ENCODE assay signal across 6 cellular contexts in genomic region chr11:47259178-47259977, GRCh38. TPM values are rescaled to one million over a fixed set of nuclear protein-coding genes. Genes with fewer than 3 reads are reported as not detected.
A peak's percentile ranks its signal among the peaks of the same experiment; 100 is the strongest.
DNase-seq lines count a peak whose midpoint lies in the region; ATAC-seq and TF ChIP-seq lines count a peak whose summit lies in the region.

No MANE protein-coding gene starts in this region.

- H3K27ac Mint-ChIP-seq in natural killer cell, result no peak overlapping the region

- peaks cover 22 to 32% of the 10 kb centered on the region in 2 donors for H3K4me1 Mint-ChIP-seq in natural killer cell

- ATAC-seq in natural killer cell (peak; percentile 54 to 58 (median 58)), GM21515 (IDR thresholded peaks at IDR 0.05; ENCODE audit: unreplicated experiment) (no peak)

- intact Hi-C loops in natural killer cell (cut with micrococcal nuclease), result loop anchor here (5.0 kb wide), 1 partner anchor 148 kb away; the partner anchor contains the start of gene SLC39A13

- H3K4me3 Mint-ChIP-seq in natural killer cell, result peak overlapping the region; percentile 37

- DNase-seq in EH (ENCODE audit: low read depth) (peak; percentile 46), MV-4-11 (lab: John Stamatoyannopoulos, UW) (peak; percentile 28), astrocyte of the spinal cord (ENCODE audit: low read depth, low spot score) (peak; percentile 35), natural killer cell (no peak), NCI-H146 treated with DMSO at 0.1 percent for 48 hours (lab: John Stamatoyannopoulos, UW; ENCODE audit: unreplicated experiment) (no peak)

- TF ChIP-seq CTCF in astrocyte of the spinal cord (IDR thresholded peaks at IDR 0.05; ENCODE audit: low read depth, low read length), result peak; percentile 71
- peak; percentile 22 for TF ChIP-seq CTCF in natural killer cell (IDR thresholded peaks at IDR 0.05)

- no peaks in the 10 kb centered on the region for H3K36me3 Mint-ChIP-seq in natural killer cell

- no peak overlapping the region for H3K4me3 ChIP-seq in astrocyte of the spinal cord (ENCODE audit: low read depth, low read length)

- in situ Hi-C loops in astrocyte of the spinal cord (cut with HindIII; ENCODE audit: low sequenced_read_pairs), result no loop called here

- H3K27me3 Mint-ChIP-seq in natural killer cell (ENCODE audit: low read depth in 2 of 2), result no peaks in the 10 kb centered on the region

- H3K9me3 Mint-ChIP-seq in natural killer cell, result no peaks in the 10 kb centered on the region

RNA-seq across cellular contexts. Expression of gene NR1H3, which starts 1.6 kb away (rescaled TPM):
- total RNA-seq in natural killer cell, result 10 to 100 TPM; 11.3 to 26.0 (median 13.5) TPM

RNA-seq across cellular contexts. Expression of gene MADD, which starts 10.6 kb away (rescaled TPM):
- 100 to 1,000 TPM; 333 to 383 (median 335) TPM for total RNA-seq in natural killer cell

RNA-seq across cellular contexts. Expression of gene ACP2, which starts 10.8 kb away (rescaled TPM):
- total RNA-seq in natural killer cell, result 10 to 100 TPM; 15.5 to 21.9 (median 16.8) TPM

RNA-seq across cellular contexts. Expression of gene DDB2, which starts 44.6 kb away (rescaled TPM):
- 10 to 100 TPM; 66.0 to 75.4 (median 67.8) TPM for total RNA-seq in natural killer cell

Comparison
In these comparisons a context has a peak if more than half of its experiments do, and no peak if none do; other contexts are left out.
1. DNase-seq: peak in EH (single experiment), MV-4-11 (single experiment) and astrocyte of the spinal cord (single experiment); none in natural killer cell (single experiment) and NCI-H146 treated with DMSO at 0.1 percent for 48 hours (single experiment).